In the genomic region with DNA sequence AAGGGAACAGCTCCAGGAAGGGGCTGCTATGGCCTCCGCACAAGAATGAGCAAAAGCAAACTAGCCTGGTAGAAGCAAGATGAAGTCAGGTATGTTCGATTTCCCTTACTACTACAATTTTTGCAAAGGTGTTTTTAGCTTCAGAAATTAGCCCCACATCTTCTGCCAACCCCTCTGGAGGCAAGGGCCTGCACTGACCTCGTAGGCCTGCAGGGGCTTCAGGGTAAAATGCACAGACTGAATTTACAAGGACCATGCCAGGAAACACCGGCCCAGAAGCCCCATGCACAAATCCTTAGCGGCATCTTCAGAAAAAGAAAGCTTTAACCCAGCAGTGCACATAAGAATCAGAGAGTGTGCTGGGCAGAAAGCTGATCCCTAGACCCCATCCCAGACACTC, we compare ENCODE assay signal across 23 cellular contexts. TPM values are rescaled to one million over a fixed set of nuclear protein-coding genes. Genes with fewer than 3 reads are reported as not detected.
A peak's percentile ranks its signal among the peaks of the same experiment; 100 is the strongest.
DNase-seq lines count a peak whose midpoint lies in the region; ATAC-seq, FAIRE-seq and TF ChIP-seq lines count a peak whose summit lies in the region.
"Had no signal": no experiment of that assay in that cellular context is flagged by ENCODE, and none has a peak within 500 bp of the region (broad histone marks: within the 10 kb centered on the region; RNA-seq: fewer than 3 reads in every experiment).

No MANE protein-coding gene starts in this region.

- FAIRE-seq in H1 (lab: Jason Lieb, UNC), result peak; percentile 81
- FAIRE-seq: GM12891 had no signal

- H3K56ac ChIP-seq in H9 (ENCODE audit: insufficient read length, low read depth, low read length) (no peak overlapping the region), H1 (replicated peaks; ENCODE audit: insufficient read length, low read depth, low read length) (no peak overlapping the region), mesendoderm (ENCODE audit: low read length) (no peak overlapping the region)

- no peak overlapping the region for H2BK20ac ChIP-seq in H9 (ENCODE audit: low read depth, low read length, poor library complexity, severe bottlenecking)
- H2BK20ac ChIP-seq in H1 (ENCODE audit: low read length), result no peak overlapping the region

- CTCF ChIA-PET in H1 (lab: Charles Lee; ENCODE audit: partially characterized antibody), result interaction anchor here (0.7 to 9.1 kb wide), 14 partner anchors 15 to 488 kb away, joined by 3 to 81 read pairs (median 4); no protein-coding TSS in a partner anchor
- CTCF ChIA-PET in A673 (lab: Charles Lee), result no interaction called here

- no peak overlapping the region for H2BK12ac ChIP-seq in H9 (ENCODE audit: insufficient read length, low read depth, low read length)
- H2BK12ac ChIP-seq in H1 (ENCODE audit: low read depth, low read length), result no peak overlapping the region

- H2BK5ac ChIP-seq in H9 (ENCODE audit: insufficient read length, low read length) (no peak overlapping the region), H1 (ENCODE audit: low read depth, low read length) (no peak overlapping the region), mesendoderm (ENCODE audit: low read length) (no peak overlapping the region)

- H3K23ac ChIP-seq in H9 (ENCODE audit: insufficient read length, low read depth, low read length) (no peak overlapping the region), H1 (ENCODE audit: insufficient read length) (no peak overlapping the region), mesendoderm (ENCODE audit: low read length) (no peak overlapping the region)

- H3K27me3 ChIP-seq in H9 (ENCODE audit: insufficient read depth, low read length) (no peaks in the 10 kb centered on the region), H1 (replicated peaks in 1 of 4; ENCODE audit: control insufficient read depth in 3 of 4, extremely low read depth in 1 of 4, insufficient read depth in 3 of 4, low read length in 3 of 4) (no peaks in the 10 kb centered on the region), mesendoderm (ENCODE audit: insufficient read depth, low read length, poor library complexity) (no peaks in the 10 kb centered on the region), A673 (replicated peaks; ENCODE audit: insufficient read depth, low read depth, low read length, poor library complexity) (peaks cover 5% of the 10 kb centered on the region)
- H3K27me3 ChIP-seq: BLaER1 treated with 17β-estradiol and CSF1 and Interleukin-3, amounts not matched to agents 10 nM and 100 nM had no signal

- H3K36me3 Mint-ChIP-seq in H9 (ENCODE audit: insufficient read depth in 1 of 3, low read depth in 3 of 3) (no peaks in the 10 kb centered on the region), type B pancreatic cell (no peaks in the 10 kb centered on the region)
- H3K36me3 Mint-ChIP-seq: CD8-positive, alpha-beta T cell had no signal

- H4K91ac ChIP-seq in H9 (ENCODE audit: insufficient read length, low read depth, low read length), result no peak overlapping the region
- H4K91ac ChIP-seq in H1 (replicated peaks; ENCODE audit: insufficient read length, low read length), result no peak overlapping the region

- H3K4me1 ChIP-seq in H9 (ENCODE audit: insufficient read depth, low read length), result no peaks in the 10 kb centered on the region
- no peaks in the 10 kb centered on the region for H3K4me1 ChIP-seq in H1 (replicated peaks in 1 of 4; ENCODE audit: control insufficient read depth in 3 of 4, insufficient read depth in 4 of 4, low read length in 3 of 4)
- H3K4me1 ChIP-seq in mesendoderm (ENCODE audit: control insufficient read depth, low read depth, low read length), result no peaks in the 10 kb centered on the region
- no peaks in the 10 kb centered on the region for H3K4me1 ChIP-seq in A673 (ENCODE audit: insufficient read depth, low read length, poor library complexity, severe bottlenecking)

- intact Hi-C loops in A673 (cut with micrococcal nuclease; ENCODE audit: unreplicated experiment), result no loop called here

- no peak for TF ChIP-seq POLR2A in H1 (IDR thresholded peaks at IDR 0.05; ENCODE audit: control extremely low read depth in 1 of 2, low read depth in 2 of 2, low read length in 2 of 2)

- H2BK15ac ChIP-seq in H9 (ENCODE audit: low read depth, low read length) (no peak overlapping the region), H1 (ENCODE audit: low read length) (no peak overlapping the region), mesendoderm (replicated peaks; ENCODE audit: low read depth) (no peak overlapping the region)

- H2BK120ac ChIP-seq in H9 (ENCODE audit: low read depth, low read length, poor library complexity, severe bottlenecking), result no peak overlapping the region
- no peak overlapping the region for H2BK120ac ChIP-seq in H1 (replicated peaks; ENCODE audit: low read depth, low read length)
- H2BK120ac ChIP-seq in mesendoderm (ENCODE audit: low read depth, low read length), result no peak overlapping the region

- DNase-seq in H9 (no peak), H1 (ENCODE audit: low read depth in 1 of 2, low spot score in 2 of 2) (no peak), mesendoderm (peak; percentile 18), type B pancreatic cell (ENCODE audit: extremely low spot score, unreplicated experiment) (no peak), A673 (ENCODE audit: low spot score) (no peak)
- no peak for DNase-seq in activated T-cell treated with anti-CD3 and anti-CD28 coated beads, Interleukin-2, amount 50 U/mL, for 1 hour
- DNase-seq: CD8-positive, alpha-beta T cell; DND-41; IMR-90; NCI-H1105; NCI-H2029 treated with DMSO at 0.1 percent for 48 hours; NCI-H226; NCI-H510A treated with DMSO at 0.1 percent for 48 hours; NCI-H748 treated with DMSO at 0.1 percent for 48 hours; PC-9; RPMI8226; SHP77 treated with DMSO at 0.1 percent for 48 hours had no signal

- H3K79me2 ChIP-seq in H9 (ENCODE audit: insufficient read depth, low read length) (no peaks in the 10 kb centered on the region), H1 (ENCODE audit: control insufficient read depth in 1 of 2, insufficient read depth in 2 of 2, low read length in 2 of 2) (no peaks in the 10 kb centered on the region), mesendoderm (ENCODE audit: control insufficient read depth, insufficient read depth, low read length) (no peaks in the 10 kb centered on the region)

- H4K20me1 ChIP-seq in H9 (ENCODE audit: control insufficient read depth, insufficient read depth, insufficient read length) (no peaks in the 10 kb centered on the region), H1 (replicated peaks in 1 of 2; ENCODE audit: control insufficient read depth in 1 of 2, insufficient read depth in 2 of 2, low read length in 2 of 2) (no peaks in the 10 kb centered on the region)
- H4K20me1 ChIP-seq: BLaER1 treated with 17β-estradiol and CSF1 and Interleukin-3, amounts not matched to agents 10 nM and 100 nM had no signal

- TF ChIP-seq CTCF in H9 (conservative IDR thresholded peaks at IDR 0.05), result peak; percentile 52
- peak; percentile 26 to 49 (median 43); a peak in 3 of 4 replicates for TF ChIP-seq CTCF in H1 (IDR thresholded peaks at IDR 0.05; ENCODE audit: control extremely low read depth in 1 of 3, insufficient read depth in 1 of 3, low read depth in 1 of 3, low read length in 3 of 3)
- peak; percentile 44 for TF ChIP-seq CTCF in type B pancreatic cell (conservative IDR thresholded peaks at IDR 0.05)
- TF ChIP-seq CTCF in A673 (conservative IDR thresholded peaks at IDR 0.05; ENCODE audit: low read depth, low read length), result no peak

- H2AK5ac ChIP-seq in H9 (ENCODE audit: insufficient read length, low read length), result no peak overlapping the region
- no peak overlapping the region for H2AK5ac ChIP-seq in H1 (ENCODE audit: low read depth, low read length)
- no peak overlapping the region for H2AK5ac ChIP-seq in mesendoderm (ENCODE audit: low read length)

- no peaks in the 10 kb centered on the region for H3K36me3 ChIP-seq in H1 (ENCODE audit: control insufficient read depth in 2 of 4, insufficient read depth in 4 of 4, low read length in 3 of 4)
- no peaks in the 10 kb centered on the region for H3K36me3 ChIP-seq in mesendoderm (ENCODE audit: control insufficient read depth, insufficient read depth, low read length)
- H3K36me3 ChIP-seq in A673 (ENCODE audit: insufficient read depth, low read length, poor library complexity, severe bottlenecking), result no peaks in the 10 kb centered on the region
- H3K36me3 ChIP-seq: BLaER1 treated with 17β-estradiol and CSF1 and Interleukin-3, amounts not matched to agents 10 nM and 100 nM had no signal

- H3K4me1 Mint-ChIP-seq in H9 (peaks cover 3 to 5% of the 10 kb centered on the region in 2 experiments; a peak in 3 of 4 replicates), type B pancreatic cell (ENCODE audit: unreplicated experiment) (no peaks in the 10 kb centered on the region)

- H2AFZ ChIP-seq in H9 (ENCODE audit: low read length) (no peak overlapping the region), H1 (ENCODE audit: low read length) (no peak overlapping the region)
- H2AFZ ChIP-seq: PC-9 had no signal

- H3K4me3 ChIP-seq in H1 (ENCODE audit: extremely low read depth in 1 of 4, insufficient read depth in 2 of 4, low read depth in 3 of 4, low read length in 4 of 4), result no peak overlapping the region
- H3K4me3 ChIP-seq in mesendoderm (ENCODE audit: low read length), result no peak overlapping the region
- H3K4me3 ChIP-seq in A673 (ENCODE audit: low read depth, low read length, poor library complexity, severe bottlenecking), result no peak overlapping the region
- H3K4me3 ChIP-seq: BLaER1 treated with 17β-estradiol and CSF1 and Interleukin-3, amounts not matched to agents 10 nM and 100 nM; PC-9; SK-N-MC had no signal

- POLR2A ChIA-PET in H1 (lab: Charles Lee; ENCODE audit: partially characterized antibody) (no interaction called here), A673 (lab: Charles Lee; ENCODE audit: low non-redundant PET) (no interaction called here)

- H3K14ac ChIP-seq in H9 (ENCODE audit: insufficient read depth, low read length), result no peak overlapping the region
- no peak overlapping the region for H3K14ac ChIP-seq in H1 (ENCODE audit: insufficient read length)

- H3K18ac ChIP-seq in H9 (ENCODE audit: insufficient read length, low read depth, low read length) (no peak overlapping the region), H1 (ENCODE audit: extremely low read depth, low read length) (no peak overlapping the region), mesendoderm (ENCODE audit: low read length) (no peak overlapping the region)

- ATAC-seq in HG02852 (IDR thresholded peaks at IDR 0.05; ENCODE audit: unreplicated experiment), result no peak
- ATAC-seq: CD8-positive, alpha-beta T cell had no signal

- H3K9ac ChIP-seq in H9 (ENCODE audit: extremely low read depth, insufficient read length, low read length) (no peak overlapping the region), H1 (replicated peaks in 1 of 4; ENCODE audit: extremely low read depth in 1 of 4, low read depth in 3 of 4, low read length in 3 of 4) (no peak overlapping the region), mesendoderm (ENCODE audit: low read length) (no peak overlapping the region)
- H3K9ac ChIP-seq: BLaER1 treated with 17β-estradiol and CSF1 and Interleukin-3, amounts not matched to agents 10 nM and 100 nM had no signal

- H4K8ac ChIP-seq in H9 (replicated peaks; ENCODE audit: insufficient read length, low read depth, low read length) (no peak overlapping the region), H1 (ENCODE audit: extremely low read depth, insufficient read depth, low read length) (no peak overlapping the region; the same call in 1 of the 2 replicates), mesendoderm (ENCODE audit: low read depth, low read length) (no peak overlapping the region)

- H3T11ph ChIP-seq in H9 (ENCODE audit: low read length), result no peak overlapping the region

- H3K9me3 Mint-ChIP-seq in H9 (peaks cover 0 to 2% of the 10 kb centered on the region in 2 experiments; a peak in 1 of 5 replicates), type B pancreatic cell (no peaks in the 10 kb centered on the region)
- H3K9me3 Mint-ChIP-seq: CD8-positive, alpha-beta T cell had no signal

- H3K27me3 Mint-ChIP-seq in H9 (ENCODE audit: low read depth) (peaks cover 5% of the 10 kb centered on the region), type B pancreatic cell (peaks cover 34% of the 10 kb centered on the region)

- no peak overlapping the region for H3K4me2 ChIP-seq in H9 (ENCODE audit: insufficient read depth, insufficient read length, low read length)
- no peak overlapping the region for H3K4me2 ChIP-seq in H1 (ENCODE audit: insufficient read depth in 1 of 2, low read depth in 2 of 2, low read length in 2 of 2)
- no peak overlapping the region for H3K4me2 ChIP-seq in mesendoderm (ENCODE audit: low read length)
- H3K4me2 ChIP-seq: BLaER1 treated with 17β-estradiol and CSF1 and Interleukin-3, amounts not matched to agents 10 nM and 100 nM; PC-9 had no signal

- H3K79me1 ChIP-seq in H9 (ENCODE audit: insufficient read depth, low read depth, low read length, poor library complexity, severe bottlenecking) (no peaks in the 10 kb centered on the region), H1 (ENCODE audit: low read depth, low read length) (no peaks in the 10 kb centered on the region), mesendoderm (ENCODE audit: low read length) (no peaks in the 10 kb centered on the region)

- H3K4ac ChIP-seq in H9 (ENCODE audit: low read depth, low read length), result no peak overlapping the region
- no peak overlapping the region for H3K4ac ChIP-seq in H1 (replicated peaks; ENCODE audit: insufficient read length, low read depth, low read length)
- H3K4ac ChIP-seq in mesendoderm (ENCODE audit: low read depth, low read length), result no peak overlapping the region

- no CpG with 5 or more reads among the region's 5 CpGs for WGBS in H9 (ENCODE audit: extremely low coverage, insufficient read length, low lambda C conversion rate)
- WGBS in H1 (ENCODE audit: extremely low coverage in 1 of 2, insufficient coverage in 1 of 2, insufficient read length in 1 of 2, insufficient replicate concordance in 2 of 2, low coverage in 1 of 2, low lambda C conversion rate in 2 of 2, missing lambda C conversion rate in 1 of 2), 2 experiments, result 87% methylated on average over 5 of the region's 5 CpGs; no CpG with 5 or more reads in 1 of the 2 experiments
- WGBS in mesendoderm (ENCODE audit: extremely low coverage, insufficient coverage, low lambda C conversion rate), result no CpG with 5 or more reads among the region's 5 CpGs

- TF ChIP-seq RAD21 in H1 (IDR thresholded peaks at IDR 0.05 in 1 of 2, conservative IDR thresholded peaks at IDR 0.05 in 1 of 2; ENCODE audit: low read depth in 2 of 2, low read length in 2 of 2), result peak in 1 of 2 experiments; percentile 30; a peak in 1 of 4 replicates

- no peaks in the 10 kb centered on the region for H3K9me3 ChIP-seq in H9 (ENCODE audit: control insufficient read depth, low read depth, low read length)
- peaks cover 0 to 2% of the 10 kb centered on the region in 2 experiments; a peak in 1 of 4 replicates for H3K9me3 ChIP-seq in H1 (ENCODE audit: insufficient read depth in 2 of 2, low read depth in 1 of 2, low read length in 1 of 2)
- no peaks in the 10 kb centered on the region for H3K9me3 ChIP-seq in A673 (ENCODE audit: low read depth, low read length, poor library complexity, severe bottlenecking)

- TF ChIP-seq EP300 in H1 (IDR thresholded peaks at IDR 0.05; ENCODE audit: borderline replicate concordance in 1 of 2, low read depth in 2 of 2, low read length in 2 of 2), result no peak

- no peak overlapping the region for H3K4me3 Mint-ChIP-seq in H9
- no peak overlapping the region for H3K4me3 Mint-ChIP-seq in type B pancreatic cell
- H3K4me3 Mint-ChIP-seq: CD8-positive, alpha-beta T cell had no signal

- H3K27ac ChIP-seq in H9 (ENCODE audit: insufficient read length, low read depth, low read length) (no peak overlapping the region), H1 (ENCODE audit: low read depth, low read length) (no peak overlapping the region), mesendoderm (ENCODE audit: low read depth, low read length) (no peak overlapping the region), A673 (ENCODE audit: low read depth, low read length, poor library complexity, severe bottlenecking) (no peak overlapping the region)
- H3K27ac ChIP-seq: BLaER1 treated with 17β-estradiol and CSF1 and Interleukin-3, amounts not matched to agents 10 nM and 100 nM; PC-9; SK-N-MC had no signal

- H4K5ac ChIP-seq in H9 (ENCODE audit: insufficient read length, low read depth, low read length) (no peak overlapping the region), H1 (ENCODE audit: insufficient read length, low read depth, low read length) (no peak overlapping the region), mesendoderm (ENCODE audit: low read length) (no peak overlapping the region)

- no peaks in the 10 kb centered on the region for H3K23me2 ChIP-seq in H9 (ENCODE audit: insufficient read length, low read depth, low read length, poor library complexity, severe bottlenecking)
- no peaks in the 10 kb centered on the region for H3K23me2 ChIP-seq in H1 (ENCODE audit: low read depth, low read length)

- no TSS peak for BruUV-seq in A673 (replicated peaks; lab: Mats Ljungman, UMichigan)

- H3K27ac Mint-ChIP-seq in H9, result no peak overlapping the region
- H3K27ac Mint-ChIP-seq in type B pancreatic cell, result no peak overlapping the region
- H3K27ac Mint-ChIP-seq: CD8-positive, alpha-beta T cell had no signal

RNA-seq across cellular contexts. Expression of a gene that starts 53.0 kb away (rescaled TPM):
- total RNA-seq in H9 (2021) (0.09 TPM in 1 of 2 replicates, not detected in the other), type B pancreatic cell (ENCODE audit: low replicate concordance) (0.43 and 6.3 TPM in 2 replicates), A673 (2021) (not detected in 2 replicates)
- total RNA-seq in H1 (2021; fragmentation: NEBNext Ultra II Directional; extraction: Animal tissue kit (Norgen Biotek cat#: 25700)), result 0.30 and 0.31 TPM in 2 replicates
- 0.35 and 0.63 TPM in 2 replicates for polyA plus RNA-seq in H1 (2011; rRNA removed)
- polyA plus RNA-seq in H1 (2011; cell fraction: cytosol; rRNA removed), result 0.50 TPM
- 1.00 TPM for polyA plus RNA-seq in H1 (2011; cell fraction: nucleus; rRNA removed)
- 0.22 to 0.61 TPM (median 0.41 TPM) in 4 replicates for polyA plus RNA-seq in H1 (2012, experiment 1 of 2)
- 0.22 TPM for polyA plus RNA-seq in H1 (2012, experiment 2 of 2)
- 0.24 TPM for polyA plus RNA-seq in H1 (2013, experiment 1 of 2)
- polyA plus RNA-seq in H1 (2013, experiment 2 of 2), result 0.26 TPM
- polyA minus RNA-seq in H1 (2011; rRNA and poly(A)+ RNA removed), result 0.44 and 1.2 TPM in 2 replicates
- polyA minus RNA-seq in H1 (2011; cell fraction: cytosol; rRNA and poly(A)+ RNA removed), result 0.51 TPM
- 0.50 TPM for polyA minus RNA-seq in H1 (2011; cell fraction: nucleus; rRNA and poly(A)+ RNA removed)
- 0.86 TPM for polyA plus RNA-seq in mesendoderm (2013, experiment 1 of 2)
- polyA plus RNA-seq in mesendoderm (2013, experiment 2 of 2), result 0.70 TPM
- total RNA-seq: CD8-positive, alpha-beta T cell; H4; HT1080; IMR-90; PC-9 had no signal
